19 cellular contexts compared by ENCODE assay signal in the genomic region with DNA sequence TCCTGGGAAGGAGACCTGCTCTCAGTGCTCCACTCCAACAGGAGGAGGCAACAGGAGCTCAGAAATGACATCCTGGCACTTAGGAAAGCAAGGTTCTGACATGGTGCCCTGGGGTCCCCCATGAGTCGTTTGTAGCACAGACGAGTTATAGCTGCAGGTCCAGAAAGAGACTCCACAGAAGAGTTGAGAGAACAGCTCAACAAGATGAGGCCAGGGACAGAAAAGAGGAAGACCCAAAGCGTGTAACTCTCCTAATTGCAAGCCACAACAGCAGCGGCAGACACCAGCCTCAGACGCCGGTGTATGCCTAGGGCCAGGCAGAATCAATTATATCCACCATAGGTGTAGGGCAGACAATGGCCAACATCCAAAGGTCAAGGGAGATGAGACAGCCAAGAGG. TPM values are rescaled to one million over a fixed set of nuclear protein-coding genes. Genes with fewer than 3 reads are reported as not detected.
"Had no signal": no experiment of that assay in that cellular context is flagged by ENCODE, and none has a peak within 500 bp of the region (broad histone marks: within the 10 kb centered on the region; RNA-seq: fewer than 3 reads in every experiment).

No MANE protein-coding gene starts in this region.

RNA-seq across cellular contexts. Expression of a gene that starts 5.9 kb away (rescaled TPM):
- total RNA-seq: activated B cell treated with CpG ODN at 0.5 μM for 24 hours; activated CD4-positive, alpha-beta memory T cell treated with anti-CD3 and anti-CD28 coated beads for 36 hours; activated CD4-positive, alpha-beta T cell treated with anti-CD3 and anti-CD28 coated beads, Interleukin-2, amount 10 ng/mL, durations not matched to agents 24 days and 14 days; activated CD8-positive, alpha-beta memory T cell treated with anti-CD3 and anti-CD28 coated beads for 36 hours; activated CD8-positive, alpha-beta T cell treated with anti-CD3 and anti-CD28 coated beads for 36 hours; activated naive CD4-positive, alpha-beta T cell treated with anti-CD3 and anti-CD28 coated beads for 36 hours; activated naive CD4-positive, alpha-beta T cell treated with anti-CD3 and anti-CD28 coated beads, Interleukin-2, amount 50 U/mL, for 72 hours; activated naive CD8-positive, alpha-beta T cell treated with anti-CD3 and anti-CD28 coated beads for 36 hours; activated T-cell treated with anti-CD3 and anti-CD28 coated beads, Interleukin-2, amount 50 U/mL, for 4 hours; activated T-cell treated with anti-CD3 and anti-CD28 coated beads, Interleukin-2, amount 50 U/mL, for 72 hours; activated T-helper 1 cell treated with anti-CD3 and anti-CD28 coated beads, Interleukin-12 subunit alpha, Interleukin-12 subunit beta, Interleukin-2, Interleukin-4 antibody, amounts not matched to agents 30 ng/mL and 10 ng/mL and 1 ng/mL, durations not matched to agents 14 hours and 24 hours and 36 hours; activated T-helper 17 cell treated with anti-CD3 and anti-CD28 coated beads, Interleukin-2, amount 50 U/mL, for 72 hours; adrenal gland; aorta; astrocyte; body of pancreas; breast epithelium; cardiac septum; cerebellum had no signal
- polyA plus RNA-seq: adrenal gland, aorta had no signal
